Comparison of ENCODE assay signal across 11 cellular contexts in genomic region chrX:23334871-23335599, GRCh38. TPM values are rescaled to one million over a fixed set of nuclear protein-coding genes. Genes with fewer than 3 reads are reported as not detected.
DNase-seq lines count a peak whose midpoint lies in the region; ATAC-seq and TF ChIP-seq lines count a peak whose summit lies in the region.
"Had no signal": no experiment of that assay in that cellular context is flagged by ENCODE, and none has a peak within 500 bp of the region (broad histone marks: within the 10 kb centered on the region; RNA-seq: fewer than 3 reads in every experiment).

No MANE protein-coding gene starts in this region.

- DNase-seq in COR-L47 (lab: John Stamatoyannopoulos, UW) (peak; percentile 44), HK-2 (ENCODE audit: unreplicated experiment) (peak; percentile 24), endothelial cell (ENCODE audit: low spot score) (no peak), progenitor cell of endocrine pancreas (ENCODE audit: low spot score, unreplicated experiment) (no peak), HuH-7.5 (ENCODE audit: low spot score) (no peak), Kasumi-1 (lab: John Stamatoyannopoulos, UW) (no peak), tibial nerve (ENCODE audit: low spot score in 2 of 2) (no peak)
- DNase-seq: activated CD4-positive, alpha-beta memory T cell treated with anti-CD3 and anti-CD28 coated beads, Interleukin-2, amount 10 ng/mL, durations not matched to agents 7 days and 5 days; NCI-H2107 had no signal

- H3K4me3 Mint-ChIP-seq in endothelial cell (ENCODE audit: unreplicated experiment) (peak overlapping the region; percentile 90), progenitor cell of endocrine pancreas (ENCODE audit: low read depth) (peak overlapping the region; percentile 82)
- H3K4me3 Mint-ChIP-seq: activated CD4-positive, alpha-beta memory T cell treated with anti-CD3 and anti-CD28 coated beads, Interleukin-2, amount 10 ng/mL, durations not matched to agents 7 days and 5 days had no signal

- H3K27ac Mint-ChIP-seq in endothelial cell (ENCODE audit: unreplicated experiment) (no peak overlapping the region), progenitor cell of endocrine pancreas (no peak overlapping the region)
- H3K27ac Mint-ChIP-seq: activated CD4-positive, alpha-beta memory T cell treated with anti-CD3 and anti-CD28 coated beads, Interleukin-2, amount 10 ng/mL, durations not matched to agents 7 days and 5 days had no signal

- H3K27me3 Mint-ChIP-seq in endothelial cell (ENCODE audit: unreplicated experiment) (peaks cover 10% of the 10 kb centered on the region), progenitor cell of endocrine pancreas (peaks cover 87% of the 10 kb centered on the region)

- no peaks in the 10 kb centered on the region for H3K36me3 Mint-ChIP-seq in endothelial cell (ENCODE audit: low read depth, unreplicated experiment)
- no peaks in the 10 kb centered on the region for H3K36me3 Mint-ChIP-seq in progenitor cell of endocrine pancreas (ENCODE audit: insufficient read depth)

- WGBS in tibial nerve, 2 donors = 51% methylated on average over 29 of the region's 61 CpGs; no CpG with 5 or more reads in 1 of the 2 donors

- H3K4me1 ChIP-seq in tibial nerve = peaks cover 0 to 33% (median 3%) of the 10 kb centered on the region in 4 donors

- no peak for TF ChIP-seq CTCF in endothelial cell (IDR thresholded peaks at IDR 0.05; ENCODE audit: unreplicated experiment)
- peak; percentile 24 for TF ChIP-seq CTCF in progenitor cell of endocrine pancreas (IDR thresholded peaks at IDR 0.05; ENCODE audit: unreplicated experiment)
- no peak for TF ChIP-seq CTCF in tibial nerve (IDR thresholded peaks at IDR 0.05)

- no peak for TF ChIP-seq POLR2A in tibial nerve (IDR thresholded peaks at IDR 0.05)

- peak overlapping the region in 1 of 4 donors; percentile 43 for H3K4me3 ChIP-seq in tibial nerve

- peaks cover 0 to 74% of the 10 kb centered on the region in 2 donors for H3K27me3 ChIP-seq in tibial nerve

- no peak overlapping the region for H3K27ac ChIP-seq in tibial nerve
- H3K27ac ChIP-seq: neutrophil had no signal

- TF ChIP-seq EP300 in tibial nerve (IDR thresholded peaks at IDR 0.05) = no peak

- ATAC-seq in HG03565 (IDR thresholded peaks at IDR 0.05; ENCODE audit: unreplicated experiment) = no peak

- H3K9me3 Mint-ChIP-seq in endothelial cell (ENCODE audit: unreplicated experiment) (no peaks in the 10 kb centered on the region), progenitor cell of endocrine pancreas (ENCODE audit: low read depth) (no peaks in the 10 kb centered on the region)
- H3K9me3 Mint-ChIP-seq: activated CD4-positive, alpha-beta memory T cell treated with anti-CD3 and anti-CD28 coated beads, Interleukin-2, amount 10 ng/mL, durations not matched to agents 7 days and 5 days had no signal

- H3K9me3 ChIP-seq in tibial nerve = no peaks in the 10 kb centered on the region
- H3K9me3 ChIP-seq: neutrophil had no signal

- peaks cover 9% of the 10 kb centered on the region for H3K4me1 Mint-ChIP-seq in endothelial cell (ENCODE audit: unreplicated experiment)
- peaks cover 12% of the 10 kb centered on the region for H3K4me1 Mint-ChIP-seq in progenitor cell of endocrine pancreas (ENCODE audit: low read depth)

- H3K36me3 ChIP-seq in tibial nerve = no peaks in the 10 kb centered on the region
- H3K36me3 ChIP-seq: neutrophil had no signal

RNA-seq across cellular contexts. Expression of gene PTCHD1, which starts 0.4 kb away (rescaled TPM):
- total RNA-seq in endothelial cell (ENCODE audit: unreplicated experiment) = 0.87 TPM
- 0.43 and 0.55 TPM in 2 replicates for total RNA-seq in progenitor cell of endocrine pancreas
- total RNA-seq in tibial nerve = under 1 TPM in 3 of 4 donors, not detected in 1; under 0.01 to 0.59 (median under 0.01) TPM
- total RNA-seq: activated CD4-positive, alpha-beta memory T cell treated with anti-CD3 and anti-CD28 coated beads, Interleukin-2, amount 10 ng/mL, durations not matched to agents 7 days and 5 days had no signal

Comparison
In these comparisons a context has a peak if more than half of its experiments do, and no peak if none do; other contexts are left out.
1. DNase-seq: peak in COR-L47 (single experiment) and HK-2 (single experiment); none in endothelial cell (single experiment), progenitor cell of endocrine pancreas (single experiment), HuH-7.5 (single experiment), Kasumi-1 (0 of 2) and tibial nerve (0 of 2).